Comparison of ENCODE assay signal across 1 cellular context in the genomic region with DNA sequence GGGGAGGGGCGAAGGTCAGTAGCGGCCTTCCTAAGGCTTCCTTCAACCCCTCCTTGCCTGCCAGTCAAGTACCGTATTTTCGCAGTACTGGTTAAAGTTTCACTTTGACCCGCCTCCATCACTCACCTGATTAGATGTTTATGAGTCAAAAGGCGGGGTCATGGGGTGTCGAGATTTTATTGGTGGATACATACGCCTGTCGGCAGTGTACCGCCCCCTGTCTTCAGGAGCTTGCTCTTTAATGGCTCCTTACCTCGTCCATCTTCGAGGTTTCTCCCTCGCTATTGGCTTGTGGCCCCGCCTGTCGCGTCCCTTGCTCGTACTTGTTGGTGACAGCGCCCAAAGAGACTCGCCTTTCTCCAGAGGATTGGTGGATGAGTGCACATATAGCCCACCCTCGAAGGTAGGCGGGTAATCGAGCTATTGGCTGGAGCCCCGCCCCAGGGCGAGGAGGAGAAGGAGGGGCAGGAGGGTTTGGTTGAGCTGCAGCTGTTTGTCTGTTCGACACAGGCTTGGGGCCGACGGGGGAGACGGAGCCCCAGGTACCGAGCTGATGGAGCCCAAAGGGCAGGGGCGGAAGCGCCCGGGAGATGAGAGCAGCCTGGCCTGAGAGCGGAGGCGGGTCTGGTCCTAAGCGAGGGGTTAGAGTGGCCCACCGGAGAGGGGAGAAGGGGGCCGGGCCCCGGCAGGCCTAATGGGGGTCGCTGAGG.
A peak's percentile ranks its signal among the peaks of the same experiment; 100 is the strongest.
TF ChIP-seq lines count a peak whose summit lies in the region.

A gene with protein sequence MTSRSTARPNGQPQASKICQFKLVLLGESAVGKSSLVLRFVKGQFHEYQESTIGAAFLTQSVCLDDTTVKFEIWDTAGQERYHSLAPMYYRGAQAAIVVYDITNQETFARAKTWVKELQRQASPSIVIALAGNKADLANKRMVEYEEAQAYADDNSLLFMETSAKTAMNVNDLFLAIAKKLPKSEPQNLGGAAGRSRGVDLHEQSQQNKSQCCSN (plus strand): TSS at position 481 of the 710 bp plus-strand sequence. CDS start 12,883 bp downstream, outside the sequence.

TF ChIP-seq in HepG2, 621 proteins besides CTCF, POLR2A, EP300 and RAD21 (continued from another document and continues in another):
- TF ChIP-seq, protein P1, sequence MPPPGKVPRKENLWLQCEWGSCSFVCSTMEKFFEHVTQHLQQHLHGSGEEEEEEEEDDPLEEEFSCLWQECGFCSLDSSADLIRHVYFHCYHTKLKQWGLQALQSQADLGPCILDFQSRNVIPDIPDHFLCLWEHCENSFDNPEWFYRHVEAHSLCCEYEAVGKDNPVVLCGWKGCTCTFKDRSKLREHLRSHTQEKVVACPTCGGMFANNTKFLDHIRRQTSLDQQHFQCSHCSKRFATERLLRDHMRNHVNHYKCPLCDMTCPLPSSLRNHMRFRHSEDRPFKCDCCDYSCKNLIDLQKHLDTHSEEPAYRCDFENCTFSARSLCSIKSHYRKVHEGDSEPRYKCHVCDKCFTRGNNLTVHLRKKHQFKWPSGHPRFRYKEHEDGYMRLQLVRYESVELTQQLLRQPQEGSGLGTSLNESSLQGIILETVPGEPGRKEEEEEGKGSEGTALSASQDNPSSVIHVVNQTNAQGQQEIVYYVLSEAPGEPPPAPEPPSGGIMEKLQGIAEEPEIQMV (CRISPR knock-in tag; IDR thresholded peaks at IDR 0.05; ENCODE audit: low read depth): peak; percentile 85
- TF ChIP-seq, protein P2, sequence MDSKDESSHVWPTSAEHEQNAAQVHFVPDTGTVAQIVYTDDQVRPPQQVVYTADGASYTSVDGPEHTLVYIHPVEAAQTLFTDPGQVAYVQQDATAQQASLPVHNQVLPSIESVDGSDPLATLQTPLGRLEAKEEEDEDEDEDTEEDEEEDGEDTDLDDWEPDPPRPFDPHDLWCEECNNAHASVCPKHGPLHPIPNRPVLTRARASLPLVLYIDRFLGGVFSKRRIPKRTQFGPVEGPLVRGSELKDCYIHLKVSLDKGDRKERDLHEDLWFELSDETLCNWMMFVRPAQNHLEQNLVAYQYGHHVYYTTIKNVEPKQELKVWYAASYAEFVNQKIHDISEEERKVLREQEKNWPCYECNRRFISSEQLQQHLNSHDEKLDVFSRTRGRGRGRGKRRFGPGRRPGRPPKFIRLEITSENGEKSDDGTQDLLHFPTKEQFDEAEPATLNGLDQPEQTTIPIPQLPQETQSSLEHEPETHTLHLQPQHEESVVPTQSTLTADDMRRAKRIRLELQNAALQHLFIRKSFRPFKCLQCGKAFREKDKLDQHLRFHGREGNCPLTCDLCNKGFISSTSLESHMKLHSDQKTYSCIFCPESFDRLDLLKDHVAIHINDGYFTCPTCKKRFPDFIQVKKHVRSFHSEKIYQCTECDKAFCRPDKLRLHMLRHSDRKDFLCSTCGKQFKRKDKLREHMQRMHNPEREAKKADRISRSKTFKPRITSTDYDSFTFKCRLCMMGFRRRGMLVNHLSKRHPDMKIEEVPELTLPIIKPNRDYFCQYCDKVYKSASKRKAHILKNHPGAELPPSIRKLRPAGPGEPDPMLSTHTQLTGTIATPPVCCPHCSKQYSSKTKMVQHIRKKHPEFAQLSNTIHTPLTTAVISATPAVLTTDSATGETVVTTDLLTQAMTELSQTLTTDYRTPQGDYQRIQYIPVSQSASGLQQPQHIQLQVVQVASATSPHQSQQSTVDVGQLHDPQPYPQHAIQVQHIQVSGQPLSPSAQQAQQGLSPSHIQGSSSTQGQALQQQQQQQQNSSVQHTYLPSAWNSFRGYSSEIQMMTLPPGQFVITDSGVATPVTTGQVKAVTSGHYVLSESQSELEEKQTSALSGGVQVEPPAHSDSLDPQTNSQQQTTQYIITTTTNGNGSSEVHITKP (CRISPR knock-in tag; IDR thresholded peaks at IDR 0.05; ENCODE audit: low read depth): no peak
- TF ChIP-seq, protein P3, sequence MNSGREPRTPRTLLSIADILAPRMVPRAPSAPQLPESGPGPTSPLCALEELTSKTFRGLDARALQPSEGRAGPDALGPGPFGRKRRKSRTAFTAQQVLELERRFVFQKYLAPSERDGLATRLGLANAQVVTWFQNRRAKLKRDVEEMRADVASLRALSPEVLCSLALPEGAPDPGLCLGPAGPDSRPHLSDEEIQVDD (CRISPR knock-in tag; IDR thresholded peaks at IDR 0.05; ENCODE audit: borderline replicate concordance): peak; percentile 87; the same call in 1 of the 2 replicates
- TF ChIP-seq SALL1 (CRISPR knock-in tag; IDR thresholded peaks at IDR 0.05) (peak; percentile 68), JUN (CRISPR knock-in tag; IDR thresholded peaks at IDR 0.05) (peak; percentile 45; the same call in 1 of the 2 replicates), RARA (CRISPR knock-in tag; IDR thresholded peaks at IDR 0.05) (peak; percentile 50), NFATC3 (CRISPR knock-in tag; IDR thresholded peaks at IDR 0.05) (no peak), FOXO1 (CRISPR knock-in tag; IDR thresholded peaks at IDR 0.05) (peak; percentile 67), KAT2B (IDR thresholded peaks at IDR 0.05; ENCODE audit: borderline replicate concordance, low read depth, low read length) (no peak), ZNF282 (IDR thresholded peaks at IDR 0.05; ENCODE audit: partially characterized antibody) (no peak), ADNP (CRISPR knock-in tag; IDR thresholded peaks at IDR 0.05) (no peak), ZNF383 (CRISPR knock-in tag; IDR thresholded peaks at IDR 0.05; ENCODE audit: borderline replicate concordance) (no peak; the same call in 1 of the 2 replicates), JARID2 (CRISPR knock-in tag; IDR thresholded peaks at IDR 0.05; ENCODE audit: insufficient replicate concordance) (no peak), JDP2 (CRISPR knock-in tag; IDR thresholded peaks at IDR 0.05; ENCODE audit: borderline replicate concordance) (no peak), ZNF224 (CRISPR knock-in tag; IDR thresholded peaks at IDR 0.05) (peak; percentile 42; the same call in 1 of the 2 replicates), CREM (IDR thresholded peaks at IDR 0.05) (peak; percentile 95), CREM (CRISPR knock-in tag; IDR thresholded peaks at IDR 0.05) (no peak), ZNF773 (CRISPR knock-in tag; IDR thresholded peaks at IDR 0.05; ENCODE audit: borderline replicate concordance) (peak; percentile 70; the same call in 1 of the 2 replicates), NPAS2 (CRISPR knock-in tag; IDR thresholded peaks at IDR 0.05; ENCODE audit: borderline replicate concordance) (no peak), HES4 (CRISPR knock-in tag; IDR thresholded peaks at IDR 0.05; ENCODE audit: borderline replicate concordance) (no peak), NFE2 (CRISPR knock-in tag; IDR thresholded peaks at IDR 0.05) (no peak), NR2F1 (CRISPR knock-in tag; IDR thresholded peaks at IDR 0.05) (0 out of 4 replicates have a peak, but pooled peaks of 1 of the 2 experiments have one; percentile 29), ZNF616 (CRISPR knock-in tag; IDR thresholded peaks at IDR 0.05; ENCODE audit: low read depth) (no peak), ZNF563 (CRISPR knock-in tag; IDR thresholded peaks at IDR 0.05) (peak; percentile 80; the same call in 1 of the 2 replicates), ZNF331 (CRISPR knock-in tag; IDR thresholded peaks at IDR 0.05) (peak; percentile 57; the same call in 1 of the 2 replicates)
- TF ChIP-seq, protein P4, sequence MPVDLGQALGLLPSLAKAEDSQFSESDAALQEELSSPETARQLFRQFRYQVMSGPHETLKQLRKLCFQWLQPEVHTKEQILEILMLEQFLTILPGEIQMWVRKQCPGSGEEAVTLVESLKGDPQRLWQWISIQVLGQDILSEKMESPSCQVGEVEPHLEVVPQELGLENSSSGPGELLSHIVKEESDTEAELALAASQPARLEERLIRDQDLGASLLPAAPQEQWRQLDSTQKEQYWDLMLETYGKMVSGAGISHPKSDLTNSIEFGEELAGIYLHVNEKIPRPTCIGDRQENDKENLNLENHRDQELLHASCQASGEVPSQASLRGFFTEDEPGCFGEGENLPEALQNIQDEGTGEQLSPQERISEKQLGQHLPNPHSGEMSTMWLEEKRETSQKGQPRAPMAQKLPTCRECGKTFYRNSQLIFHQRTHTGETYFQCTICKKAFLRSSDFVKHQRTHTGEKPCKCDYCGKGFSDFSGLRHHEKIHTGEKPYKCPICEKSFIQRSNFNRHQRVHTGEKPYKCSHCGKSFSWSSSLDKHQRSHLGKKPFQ (CRISPR knock-in tag; IDR thresholded peaks at IDR 0.05; ENCODE audit: insufficient replicate concordance): peak; percentile 81
- TF ChIP-seq, protein P5, sequence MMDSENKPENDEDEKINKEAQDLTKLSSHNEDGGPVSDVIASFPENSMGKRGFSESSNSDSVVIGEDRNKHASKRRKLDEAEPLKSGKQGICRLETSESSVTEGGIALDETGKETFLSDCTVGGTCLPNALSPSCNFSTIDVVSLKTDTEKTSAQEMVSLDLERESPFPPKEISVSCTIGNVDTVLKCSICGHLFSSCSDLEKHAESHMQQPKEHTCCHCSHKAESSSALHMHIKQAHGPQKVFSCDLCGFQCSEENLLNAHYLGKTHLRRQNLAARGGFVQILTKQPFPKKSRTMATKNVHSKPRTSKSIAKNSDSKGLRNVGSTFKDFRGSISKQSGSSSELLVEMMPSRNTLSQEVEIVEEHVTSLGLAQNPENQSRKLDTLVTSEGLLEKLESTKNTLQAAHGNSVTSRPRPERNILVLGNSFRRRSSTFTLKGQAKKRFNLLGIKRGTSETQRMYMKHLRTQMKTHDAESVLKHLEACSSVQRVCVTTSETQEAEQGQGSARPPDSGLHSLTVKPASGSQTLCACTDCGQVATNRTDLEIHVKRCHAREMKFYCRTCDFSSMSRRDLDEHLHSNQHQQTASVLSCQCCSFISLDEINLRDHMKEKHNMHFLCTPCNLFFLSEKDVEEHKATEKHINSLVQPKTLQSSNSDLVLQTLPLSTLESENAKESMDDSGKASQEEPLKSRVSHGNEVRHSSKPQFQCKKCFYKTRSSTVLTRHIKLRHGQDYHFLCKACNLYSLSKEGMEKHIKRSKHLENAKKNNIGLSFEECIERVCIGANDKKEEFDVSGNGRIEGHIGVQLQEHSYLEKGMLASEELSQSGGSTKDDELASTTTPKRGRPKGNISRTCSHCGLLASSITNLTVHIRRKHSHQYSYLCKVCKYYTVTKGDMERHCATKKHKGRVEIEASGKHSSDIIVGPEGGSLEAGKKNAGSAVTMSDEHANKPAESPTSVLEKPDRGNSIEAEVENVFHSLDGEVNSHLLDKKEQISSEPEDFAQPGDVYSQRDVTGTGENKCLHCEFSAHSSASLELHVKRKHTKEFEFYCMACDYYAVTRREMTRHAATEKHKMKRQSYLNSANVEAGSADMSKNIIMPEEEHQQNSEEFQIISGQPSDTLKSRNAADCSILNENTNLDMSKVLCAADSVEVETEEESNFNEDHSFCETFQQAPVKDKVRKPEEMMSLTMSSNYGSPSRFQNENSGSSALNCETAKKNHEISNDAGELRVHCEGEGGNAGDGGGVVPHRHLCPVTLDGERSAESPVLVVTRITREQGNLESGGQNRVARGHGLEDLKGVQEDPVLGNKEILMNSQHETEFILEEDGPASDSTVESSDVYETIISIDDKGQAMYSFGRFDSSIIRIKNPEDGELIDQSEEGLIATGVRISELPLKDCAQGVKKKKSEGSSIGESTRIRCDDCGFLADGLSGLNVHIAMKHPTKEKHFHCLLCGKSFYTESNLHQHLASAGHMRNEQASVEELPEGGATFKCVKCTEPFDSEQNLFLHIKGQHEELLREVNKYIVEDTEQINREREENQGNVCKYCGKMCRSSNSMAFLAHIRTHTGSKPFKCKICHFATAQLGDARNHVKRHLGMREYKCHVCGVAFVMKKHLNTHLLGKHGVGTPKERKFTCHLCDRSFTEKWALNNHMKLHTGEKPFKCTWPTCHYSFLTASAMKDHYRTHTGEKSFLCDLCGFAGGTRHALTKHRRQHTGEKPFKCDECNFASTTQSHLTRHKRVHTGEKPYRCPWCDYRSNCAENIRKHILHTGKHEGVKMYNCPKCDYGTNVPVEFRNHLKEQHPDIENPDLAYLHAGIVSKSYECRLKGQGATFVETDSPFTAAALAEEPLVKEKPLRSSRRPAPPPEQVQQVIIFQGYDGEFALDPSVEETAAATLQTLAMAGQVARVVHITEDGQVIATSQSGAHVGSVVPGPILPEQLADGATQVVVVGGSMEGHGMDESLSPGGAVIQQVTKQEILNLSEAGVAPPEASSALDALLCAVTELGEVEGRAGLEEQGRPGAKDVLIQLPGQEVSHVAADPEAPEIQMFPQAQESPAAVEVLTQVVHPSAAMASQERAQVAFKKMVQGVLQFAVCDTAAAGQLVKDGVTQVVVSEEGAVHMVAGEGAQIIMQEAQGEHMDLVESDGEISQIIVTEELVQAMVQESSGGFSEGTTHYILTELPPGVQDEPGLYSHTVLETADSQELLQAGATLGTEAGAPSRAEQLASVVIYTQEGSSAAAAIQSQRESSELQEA (CRISPR knock-in tag; IDR thresholded peaks at IDR 0.05; ENCODE audit: not compliant biosample characterization): peak; percentile 88
- TF ChIP-seq, protein P6, sequence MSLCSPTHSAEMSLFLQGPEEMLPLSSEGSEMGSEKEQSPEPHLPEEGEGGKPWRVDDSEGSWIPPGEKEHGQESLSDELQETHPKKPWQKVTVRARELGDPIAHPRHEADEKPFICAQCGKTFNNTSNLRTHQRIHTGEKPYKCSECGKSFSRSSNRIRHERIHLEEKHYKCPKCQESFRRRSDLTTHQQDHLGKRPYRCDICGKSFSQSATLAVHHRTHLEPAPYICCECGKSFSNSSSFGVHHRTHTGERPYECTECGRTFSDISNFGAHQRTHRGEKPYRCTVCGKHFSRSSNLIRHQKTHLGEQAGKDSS (CRISPR knock-in tag; IDR thresholded peaks at IDR 0.05; ENCODE audit: borderline replicate concordance, low read depth): peak; percentile 62; the same call in 1 of the 2 replicates
- TF ChIP-seq, protein P7, sequence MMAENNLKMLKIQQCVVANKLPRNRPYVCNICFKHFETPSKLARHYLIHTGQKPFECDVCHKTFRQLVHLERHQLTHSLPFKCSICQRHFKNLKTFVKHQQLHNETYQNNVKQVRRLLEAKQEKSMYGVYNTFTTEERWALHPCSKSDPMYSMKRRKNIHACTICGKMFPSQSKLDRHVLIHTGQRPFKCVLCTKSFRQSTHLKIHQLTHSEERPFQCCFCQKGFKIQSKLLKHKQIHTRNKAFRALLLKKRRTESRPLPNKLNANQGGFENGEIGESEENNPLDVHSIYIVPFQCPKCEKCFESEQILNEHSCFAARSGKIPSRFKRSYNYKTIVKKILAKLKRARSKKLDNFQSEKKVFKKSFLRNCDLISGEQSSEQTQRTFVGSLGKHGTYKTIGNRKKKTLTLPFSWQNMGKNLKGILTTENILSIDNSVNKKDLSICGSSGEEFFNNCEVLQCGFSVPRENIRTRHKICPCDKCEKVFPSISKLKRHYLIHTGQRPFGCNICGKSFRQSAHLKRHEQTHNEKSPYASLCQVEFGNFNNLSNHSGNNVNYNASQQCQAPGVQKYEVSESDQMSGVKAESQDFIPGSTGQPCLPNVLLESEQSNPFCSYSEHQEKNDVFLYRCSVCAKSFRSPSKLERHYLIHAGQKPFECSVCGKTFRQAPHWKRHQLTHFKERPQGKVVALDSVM (CRISPR knock-in tag; IDR thresholded peaks at IDR 0.05): peak; percentile 48; the same call in 1 of the 2 replicates
- TF ChIP-seq, protein P8, sequence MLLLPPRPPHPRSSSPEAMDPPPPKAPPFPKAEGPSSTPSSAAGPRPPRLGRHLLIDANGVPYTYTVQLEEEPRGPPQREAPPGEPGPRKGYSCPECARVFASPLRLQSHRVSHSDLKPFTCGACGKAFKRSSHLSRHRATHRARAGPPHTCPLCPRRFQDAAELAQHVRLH (CRISPR knock-in tag; IDR thresholded peaks at IDR 0.05; ENCODE audit: borderline replicate concordance, low read depth): no peak
- TF ChIP-seq, protein P9, sequence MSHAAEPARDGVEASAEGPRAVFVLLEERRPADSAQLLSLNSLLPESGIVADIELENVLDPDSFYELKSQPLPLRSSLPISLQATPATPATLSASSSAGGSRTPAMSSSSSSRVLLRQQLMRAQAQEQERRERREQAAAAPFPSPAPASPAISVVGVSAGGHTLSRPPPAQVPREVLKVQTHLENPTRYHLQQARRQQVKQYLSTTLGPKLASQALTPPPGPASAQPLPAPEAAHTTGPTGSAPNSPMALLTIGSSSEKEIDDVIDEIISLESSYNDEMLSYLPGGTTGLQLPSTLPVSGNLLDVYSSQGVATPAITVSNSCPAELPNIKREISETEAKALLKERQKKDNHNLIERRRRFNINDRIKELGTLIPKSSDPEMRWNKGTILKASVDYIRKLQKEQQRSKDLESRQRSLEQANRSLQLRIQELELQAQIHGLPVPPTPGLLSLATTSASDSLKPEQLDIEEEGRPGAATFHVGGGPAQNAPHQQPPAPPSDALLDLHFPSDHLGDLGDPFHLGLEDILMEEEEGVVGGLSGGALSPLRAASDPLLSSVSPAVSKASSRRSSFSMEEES (CRISPR knock-in tag; IDR thresholded peaks at IDR 0.05): peak; percentile 42
